8 cellular contexts compared by ENCODE assay signal in genomic region chr4:2484993-2485392, GRCh38. TPM values are rescaled to one million over a fixed set of nuclear protein-coding genes. Genes with fewer than 3 reads are reported as not detected.
A peak's percentile ranks its signal among the peaks of the same experiment; 100 is the strongest.
DNase-seq lines count a peak whose midpoint lies in the region; ATAC-seq and TF ChIP-seq lines count a peak whose summit lies in the region.

No MANE protein-coding gene starts in this region.

- TF ChIP-seq CTCF in endodermal cell (conservative IDR thresholded peaks at IDR 0.05) (no peak), osteoblast (IDR thresholded peaks at IDR 0.05; ENCODE audit: extremely low read depth, low read depth, low read length) (no peak)

- peaks cover 29% of the 10 kb centered on the region for H3K36me3 ChIP-seq in endodermal cell (ENCODE audit: control insufficient read depth, insufficient read depth, low read length)
- H3K36me3 ChIP-seq in osteoblast (ENCODE audit: insufficient read depth, low read length), result peaks cover 3% of the 10 kb centered on the region
- peaks cover 20% of the 10 kb centered on the region for H3K36me3 ChIP-seq in thymus (ENCODE audit: control insufficient read depth, insufficient read depth)

- ATAC-seq in GM19351 (IDR thresholded peaks at IDR 0.05; ENCODE audit: unreplicated experiment) (peak; percentile 61), HG03442 (IDR thresholded peaks at IDR 0.05; ENCODE audit: unreplicated experiment) (peak; percentile 54)

- H3K9me3 Mint-ChIP-seq in endodermal cell, result no peaks in the 10 kb centered on the region

- H3K4me1 ChIP-seq in endodermal cell (ENCODE audit: control insufficient read depth, insufficient read depth, low read length) (no peaks in the 10 kb centered on the region), osteoblast (ENCODE audit: insufficient read depth, low read length) (peaks cover 12% of the 10 kb centered on the region), thymus (ENCODE audit: control insufficient read depth, insufficient read depth, low read length) (peaks cover 23% of the 10 kb centered on the region)

- H3K4me3 Mint-ChIP-seq in endodermal cell, result no peak overlapping the region

- peaks cover 12% of the 10 kb centered on the region for H3K36me3 Mint-ChIP-seq in endodermal cell (ENCODE audit: low read depth)

- WGBS in endodermal cell (ENCODE audit: insufficient coverage in 1 of 2, insufficient read length in 1 of 2), 2 experiments, result 71 to 80% methylated on average over 11 of the region's 11 CpGs
- 12% methylated on average over 11 of the region's 11 CpGs for WGBS in thymus

- H3K27ac ChIP-seq in endodermal cell (ENCODE audit: low read depth, low read length) (no peak overlapping the region), osteoblast (ENCODE audit: low read depth, low read length) (no peak overlapping the region), thymus (ENCODE audit: low read depth) (peak overlapping the region; percentile 38)

- no peak overlapping the region for H3K4me2 ChIP-seq in osteoblast (ENCODE audit: insufficient read depth, low read length)

- H2AFZ ChIP-seq in osteoblast (ENCODE audit: low read length), result no peak overlapping the region

- peaks cover 60% of the 10 kb centered on the region for H3K4me1 Mint-ChIP-seq in endodermal cell

- peak; percentile 62 for DNase-seq in activated CD4-positive, alpha-beta T cell treated with anti-CD3 and anti-CD28 coated beads, Interleukin-2, amount 50 U/mL, for 1 hour
- DNase-seq in endodermal cell (peak; percentile 60), osteoblast (ENCODE audit: insufficient read length, low spot score, missing footprints) (peak; percentile 57), NCI-H524 (lab: John Stamatoyannopoulos, UW) (no peak), HT-29 (ENCODE audit: low spot score) (no peak)

- peak overlapping the region; percentile 8 for H3K27ac Mint-ChIP-seq in endodermal cell

- H3K79me2 ChIP-seq in osteoblast (ENCODE audit: insufficient read depth, low read length), result peaks cover 100% of the 10 kb centered on the region

- H3K27me3 ChIP-seq in endodermal cell (ENCODE audit: control insufficient read depth, insufficient read depth, low read length, poor library complexity, severe bottlenecking) (no peaks in the 10 kb centered on the region), osteoblast (ENCODE audit: insufficient read depth, low read length) (no peaks in the 10 kb centered on the region), thymus (ENCODE audit: control insufficient read depth, insufficient read depth) (no peaks in the 10 kb centered on the region)

- no peak overlapping the region for H3K9ac ChIP-seq in endodermal cell (ENCODE audit: extremely low read depth, low read length, poor library complexity, severe bottlenecking)

- H4K20me1 ChIP-seq in osteoblast (ENCODE audit: insufficient read depth, low read length), result peaks cover 84% of the 10 kb centered on the region

- H3K4me3 ChIP-seq in endodermal cell (ENCODE audit: low read length) (no peak overlapping the region), osteoblast (ENCODE audit: insufficient read depth, low read length) (no peak overlapping the region), thymus (ENCODE audit: low read length) (no peak overlapping the region)

- no peaks in the 10 kb centered on the region for H3K27me3 Mint-ChIP-seq in endodermal cell (ENCODE audit: insufficient read depth)

- H3K9me3 ChIP-seq in endodermal cell (ENCODE audit: control insufficient read depth, low read length) (no peaks in the 10 kb centered on the region), osteoblast (ENCODE audit: low read depth, low read length) (no peaks in the 10 kb centered on the region), thymus (ENCODE audit: control insufficient read depth) (no peaks in the 10 kb centered on the region)

RNA-seq across cellular contexts. Expression of gene RNF4, which starts 16.1 kb away (rescaled TPM):
- 10 to 100 TPM; 73.2 to 93.6 TPM for total RNA-seq in endodermal cell
- 68.6 TPM for polyA plus RNA-seq in endodermal cell (2013, experiment 1 of 2)
- polyA plus RNA-seq in endodermal cell (2013, experiment 2 of 2), result 67.6 TPM
- 68.8 and 76.0 TPM in 2 replicates for total RNA-seq in osteoblast
- polyA plus RNA-seq in thymus, result 41.3 TPM
- 44.9 and 47.1 TPM in 2 replicates for total RNA-seq in HT-29 (2014; rRNA removed; shearing (Covaris generic))

RNA-seq across cellular contexts. Expression of gene FAM193A, which starts 51.5 kb away (rescaled TPM):
- total RNA-seq in endodermal cell (10 to 100 TPM; 32.1 to 39.0 TPM), osteoblast (22.4 and 23.2 TPM in 2 replicates)
- 26.9 TPM for polyA plus RNA-seq in endodermal cell (2013, experiment 1 of 2)
- polyA plus RNA-seq in endodermal cell (2013, experiment 2 of 2), result 25.5 TPM
- polyA plus RNA-seq in thymus, result 13.8 TPM
- total RNA-seq in HT-29 (2014; rRNA removed; shearing (Covaris generic)), result 13.5 and 13.8 TPM in 2 replicates

Comparison
In these comparisons a context has a peak if more than half of its experiments do, and no peak if none do; other contexts are left out.
1. DNase-seq: peak in activated CD4-positive, alpha-beta T cell treated with anti-CD3 and anti-CD28 coated beads, Interleukin-2, amount 50 U/mL, for 1 hour (single experiment), endodermal cell (single experiment) and osteoblast (single experiment); none in NCI-H524 (0 of 2) and HT-29 (single experiment).